In the genomic region with DNA sequence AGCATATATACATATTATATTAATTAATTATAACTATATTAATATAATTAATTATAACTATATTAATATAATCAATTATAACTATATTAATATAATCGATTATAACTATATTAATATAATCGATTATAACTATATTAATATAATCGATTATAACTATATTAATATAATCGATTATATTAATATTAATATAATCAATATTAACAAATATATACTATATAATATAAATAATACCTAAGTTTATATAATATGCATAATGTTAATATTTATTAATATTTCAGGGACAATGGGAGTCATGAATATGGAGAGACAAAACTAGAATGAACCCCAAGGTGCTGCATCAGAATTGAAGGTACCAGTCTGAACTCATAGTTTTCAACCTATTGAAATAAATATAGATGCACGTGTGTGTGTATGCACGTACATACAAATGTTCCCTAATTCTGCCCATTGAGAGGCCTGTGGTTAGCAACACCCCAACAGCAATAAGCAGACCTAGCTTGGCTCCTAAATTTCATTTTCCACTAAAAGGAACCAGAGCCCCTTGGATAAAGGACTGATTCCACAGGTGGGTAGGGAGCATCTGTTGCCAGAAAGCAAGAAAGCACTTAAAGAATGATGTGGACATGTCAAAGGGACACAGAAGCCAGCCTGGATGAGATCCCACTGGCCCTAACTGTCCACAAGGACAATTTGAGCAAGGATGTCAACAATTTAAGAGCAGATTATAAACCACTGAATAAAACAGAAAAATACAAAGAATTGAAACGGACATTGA, we compare ENCODE assay signal across 17 cellular contexts.
DNase-seq lines count a peak whose midpoint lies in the region; ATAC-seq, FAIRE-seq and TF ChIP-seq lines count a peak whose summit lies in the region.
"Had no signal": no experiment of that assay in that cellular context is flagged by ENCODE, and none has a peak within 500 bp of the region (broad histone marks: within the 10 kb centered on the region; RNA-seq: fewer than 3 reads in every experiment).

No MANE protein-coding gene starts in this region.

- H3K27ac ChIP-seq in HEK293 (ENCODE audit: extremely low read depth, low read depth, low read length) (no peak overlapping the region), brain microvascular endothelial cell (peak overlapping the region; percentile 99), neutrophil (peak overlapping the region; percentile 94)

- peak; percentile 100 for FAIRE-seq in A204.1 (lab: Jason Lieb, UNC)

- H3K36me3 ChIP-seq in HEK293 (ENCODE audit: control insufficient read depth in 2 of 2, insufficient read depth in 1 of 2, low read length in 2 of 2) (peaks cover 4 to 43% of the 10 kb centered on the region in 2 experiments; a peak in 2 of 3 replicates), brain microvascular endothelial cell (replicated peaks) (peaks cover 70% of the 10 kb centered on the region), neutrophil (peaks cover 35% of the 10 kb centered on the region)

- no peaks in the 10 kb centered on the region for H3K27me3 ChIP-seq in brain microvascular endothelial cell (replicated peaks)
- H3K27me3 ChIP-seq in neutrophil: no peaks in the 10 kb centered on the region
- H3K27me3 ChIP-seq: left lung had no signal

- no peaks in the 10 kb centered on the region for H3K9me3 ChIP-seq in HEK293 (ENCODE audit: control insufficient read depth, insufficient read depth, low read depth, low read length)
- H3K9me3 ChIP-seq in neutrophil: no peaks in the 10 kb centered on the region
- H3K9me3 ChIP-seq: left lung had no signal

- TF ChIP-seq CTCF in HEK293 (tag by site-specific recombination; IDR thresholded peaks at IDR 0.05) (no peak), brain microvascular endothelial cell (IDR thresholded peaks at IDR 0.05; ENCODE audit: low read depth, low read length, missing control alignments) (no peak), neutrophil (IDR thresholded peaks at IDR 0.05) (no peak)

- in situ Hi-C loops in brain microvascular endothelial cell (cut with HindIII; ENCODE audit: low pct_ligation_motif_present, low sequenced_read_pairs): no loop called here

- ATAC-seq in HG03442 (IDR thresholded peaks at IDR 0.05; ENCODE audit: unreplicated experiment) (no peak), HG03460 (IDR thresholded peaks at IDR 0.05; ENCODE audit: unreplicated experiment) (no peak), HG03439 (IDR thresholded peaks at IDR 0.05; ENCODE audit: unreplicated experiment) (no peak)
- ATAC-seq: left lung had no signal

- 0 out of 2 replicates have a peak, but pooled peaks cover 3% of the 10 kb centered on the region for H3K4me1 ChIP-seq in HEK293 (ENCODE audit: control insufficient read depth, insufficient read depth, low read length)
- H3K4me1 ChIP-seq in neutrophil (ENCODE audit: control insufficient read depth in 1 of 2, insufficient read depth in 1 of 2, low read depth in 1 of 2, low read length in 1 of 2): peaks cover 45 to 50% of the 10 kb centered on the region in 2 experiments

- POLR2A ChIA-PET in HEK293 (lab: Yijun Ruan, JAX): no interaction called here

- CTCF ChIA-PET in HEK293 (lab: Yijun Ruan, JAX): no interaction called here

- no peak for DNase-seq in brain microvascular endothelial cell
- DNase-seq in NCI-H2227 treated with DMSO at 0.1 percent for 48 hours (lab: John Stamatoyannopoulos, UW): no peak
- DNase-seq: amniotic stem cell; C1 segment of cervical spinal cord; effector CD4-positive, alpha-beta T cell; GDM1; head of caudate nucleus; KBM-7; left lung; NCI-H2081; stimulated activated naive CD4-positive, alpha-beta T cell had no signal

- H3K4me3 ChIP-seq in HEK293 (ENCODE audit: low read depth, low read length) (no peak overlapping the region), brain microvascular endothelial cell (ENCODE audit: low read depth, low read length) (no peak overlapping the region), neutrophil (ENCODE audit: low read depth in 1 of 2, low read length in 1 of 2) (no peak overlapping the region)
- H3K4me3 ChIP-seq: left lung had no signal

TF ChIP-seq in HEK293, 187 proteins besides CTCF, POLR2A, EP300 and RAD21:
- peak; percentile 95 for TF ChIP-seq SCRT2 (tag by site-specific recombination; IDR thresholded peaks at IDR 0.05)
- peak; percentile 95 for TF ChIP-seq SCRT1 (tag by site-specific recombination; IDR thresholded peaks at IDR 0.05; ENCODE audit: borderline replicate concordance)
- no peak for TF ChIP-seq KLF9 (tag by site-specific recombination; IDR thresholded peaks at IDR 0.05; ENCODE audit: low read depth)
